ENCODE assay signal across 9 cellular contexts in the genomic region with DNA sequence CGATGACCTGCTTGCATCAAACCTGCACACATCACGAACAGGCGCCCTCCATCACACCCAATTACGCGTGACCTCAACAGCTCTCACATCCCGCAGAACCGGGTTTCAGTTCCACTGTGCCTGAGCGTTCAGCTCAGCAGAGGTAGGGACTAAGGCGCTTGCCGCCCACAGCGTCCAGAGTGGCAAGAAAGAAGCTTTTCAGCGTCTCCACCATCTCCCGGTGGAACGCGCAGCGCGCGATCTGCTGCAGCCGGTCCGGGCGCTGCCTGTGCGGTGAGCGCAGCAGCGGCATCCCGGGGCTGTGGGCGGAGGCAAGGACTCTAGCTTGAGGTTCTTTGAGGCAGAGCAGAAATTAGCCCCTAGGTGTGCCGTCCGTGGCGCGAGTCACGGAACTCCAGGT. TPM values are rescaled to one million over a fixed set of nuclear protein-coding genes. Genes with fewer than 3 reads are reported as not detected.
DNase-seq lines count a peak whose midpoint lies in the region; TF ChIP-seq lines count a peak whose summit lies in the region.
"Had no signal": no experiment of that assay in that cellular context is flagged by ENCODE, and none has a peak within 500 bp of the region (broad histone marks: within the 10 kb centered on the region; RNA-seq: fewer than 3 reads in every experiment).

No MANE protein-coding gene starts in this region.

- H3K36me3 ChIP-seq in Peyer's patch (no peaks in the 10 kb centered on the region), neural cell (ENCODE audit: insufficient read depth, low read length) (no peaks in the 10 kb centered on the region), prostate gland (no peaks in the 10 kb centered on the region)
- H3K36me3 ChIP-seq: neutrophil had no signal

- peak; percentile 14 for DNase-seq in activated gamma-delta T cell treated with Interleukin-2 at 50 U/mL for 16 hours
- no peak for DNase-seq in activated gamma-delta T cell (lab: John Stamatoyannopoulos, UW)
- DNase-seq in Peyer's patch: peak in 1 of 3 donors; percentile 26
- peak; percentile 15 for DNase-seq in dermis blood vessel endothelial cell
- no peak for DNase-seq in globus pallidus (ENCODE audit: low spot score)
- DNase-seq in NCI-H128 (lab: John Stamatoyannopoulos, UW; ENCODE audit: unreplicated experiment): no peak
- DNase-seq in prostate gland (ENCODE audit: low spot score): no peak

- no peak for TF ChIP-seq EP300 in neural cell (conservative IDR thresholded peaks at IDR 0.05; ENCODE audit: poor library complexity, severe bottlenecking)

- 2% methylated on average over 31 of the region's 31 CpGs for WGBS in prostate gland

- H2AFZ ChIP-seq in neural cell (ENCODE audit: low read depth, low read length): no peak overlapping the region

- no peaks in the 10 kb centered on the region for H3F3A ChIP-seq in neural cell (ENCODE audit: insufficient read depth, low read length, poor library complexity, severe bottlenecking)

- H3K9ac ChIP-seq in neural cell (ENCODE audit: low read length): peak overlapping the region; percentile 19

- H3K4me2 ChIP-seq in neural cell (ENCODE audit: low read length): peak overlapping the region; percentile 56

- H3K4me3 ChIP-seq in Peyer's patch: peak overlapping the region in 3 of 4 donors; percentile 17 to 26 (median 18)
- peak overlapping the region; percentile 72 for H3K4me3 ChIP-seq in neural cell (ENCODE audit: low read length)
- H3K4me3 ChIP-seq in prostate gland: no peak overlapping the region

- H3K9me2 ChIP-seq in neural cell (ENCODE audit: insufficient read depth, low read length): no peaks in the 10 kb centered on the region

- H3K79me2 ChIP-seq in neural cell (replicated peaks; ENCODE audit: insufficient read depth, low read length): no peaks in the 10 kb centered on the region

- H3K9me3 ChIP-seq in Peyer's patch: no peaks in the 10 kb centered on the region
- H3K9me3 ChIP-seq in neural cell (ENCODE audit: low read length): peaks cover 7% of the 10 kb centered on the region
- no peaks in the 10 kb centered on the region for H3K9me3 ChIP-seq in prostate gland
- H3K9me3 ChIP-seq: neutrophil had no signal

- H3K27me3 ChIP-seq in Peyer's patch: peaks cover 0 to 20% of the 10 kb centered on the region in 2 donors
- H3K27me3 ChIP-seq in neural cell (ENCODE audit: insufficient read depth, low read depth, low read length): peaks cover 71% of the 10 kb centered on the region
- H3K27me3 ChIP-seq in prostate gland (replicated peaks; ENCODE audit: insufficient read depth): peaks cover 17% of the 10 kb centered on the region

- intact Hi-C loops in prostate gland (cut with DNase I): no loop called here

- no peak for TF ChIP-seq RAD21 in neural cell (conservative IDR thresholded peaks at IDR 0.05)

- H3K27ac ChIP-seq in Peyer's patch: no peak overlapping the region
- no peak overlapping the region for H3K27ac ChIP-seq in neural cell (ENCODE audit: low read length)
- H3K27ac ChIP-seq in prostate gland: no peak overlapping the region
- H3K27ac ChIP-seq: neutrophil had no signal

- H3K4me1 ChIP-seq in Peyer's patch: peaks cover 0 to 21% (median 15%) of the 10 kb centered on the region in 4 donors
- peaks cover 7% of the 10 kb centered on the region for H3K4me1 ChIP-seq in prostate gland (replicated peaks)

- no peak for TF ChIP-seq CTCF in Peyer's patch (IDR thresholded peaks at IDR 0.05)
- no peak for TF ChIP-seq CTCF in neural cell (IDR thresholded peaks at IDR 0.05; ENCODE audit: poor library complexity, severe bottlenecking)
- no peak for TF ChIP-seq CTCF in prostate gland (IDR thresholded peaks at IDR 0.05)

- TF ChIP-seq POLR2A in Peyer's patch (IDR thresholded peaks at IDR 0.05) (no peak), prostate gland (IDR thresholded peaks at IDR 0.05) (no peak)

- no peaks in the 10 kb centered on the region for H4K20me1 ChIP-seq in neural cell (ENCODE audit: insufficient read depth)

TF ChIP-seq in neural cell, 6 proteins besides CTCF, POLR2A, EP300 and RAD21:
- TF ChIP-seq POLR2AphosphoS5 (IDR thresholded peaks at IDR 0.05) (peak; percentile 14), MXI1 (conservative IDR thresholded peaks at IDR 0.05; ENCODE audit: poor library complexity, severe bottlenecking) (no peak), SMC3 (conservative IDR thresholded peaks at IDR 0.05; ENCODE audit: poor library complexity) (no peak), EZH2 (IDR thresholded peaks at IDR 0.05; ENCODE audit: borderline replicate concordance, insufficient read depth, low read length, poor library complexity, severe bottlenecking) (no peak), TAF1 (IDR thresholded peaks at IDR 0.05; ENCODE audit: low read depth) (no peak)

RNA-seq across cellular contexts. Expression of gene CALCA, which starts 1.5 kb away (rescaled TPM):
- total RNA-seq in Peyer's patch: not detected
- total RNA-seq in dermis blood vessel endothelial cell: not detected in 2 replicates
- polyA plus RNA-seq in neural cell: not detected in 2 replicates
- not detected in 2 replicates for polyA minus RNA-seq in neural cell
- total RNA-seq in prostate gland: 1 to 10 TPM in 1 of 2 donors, not detected in 1; 4.1 TPM

Comparison
In these comparisons a context has a peak if more than half of its experiments do, and no peak if none do; other contexts are left out.
1. DNase-seq: peak in activated gamma-delta T cell treated with Interleukin-2 at 50 U/mL for 16 hours (single experiment) and dermis blood vessel endothelial cell (single experiment); none in activated gamma-delta T cell (single experiment), globus pallidus (single experiment), NCI-H128 (single experiment) and prostate gland (single experiment).
2. H3K4me3 ChIP-seq: peak in Peyer's patch (3 of 4) and neural cell (single experiment); none in prostate gland (0 of 2).